8 cellular contexts compared by ENCODE assay signal in genomic region chrX:15471016-15471415, GRCh38. TPM values are rescaled to one million over a fixed set of nuclear protein-coding genes. Genes with fewer than 3 reads are reported as not detected.
DNase-seq lines count a peak whose midpoint lies in the region; ATAC-seq and TF ChIP-seq lines count a peak whose summit lies in the region.

No MANE protein-coding gene starts in this region.

- no peaks in the 10 kb centered on the region for H3K9me3 Mint-ChIP-seq in activated B cell treated with CpG ODN at 0.5 μM for 24 hours
- no peaks in the 10 kb centered on the region for H3K9me3 Mint-ChIP-seq in central memory CD8-positive, alpha-beta T cell

- CTCF ChIA-PET in activated B cell treated with CpG ODN at 0.5 μM for 24 hours (lab: Charles Lee), result no interaction called here

- intact Hi-C loops in activated B cell treated with CpG ODN at 0.5 μM for 24 hours (cut with micrococcal nuclease), result no loop called here

- no peaks in the 10 kb centered on the region for H3K36me3 ChIP-seq in GM06990 (ENCODE audit: control insufficient read depth, insufficient read depth, low read length)

- TF ChIP-seq CTCF in GM06990 (IDR thresholded peaks at IDR 0.05; ENCODE audit: insufficient read depth, low read length, poor library complexity, severe bottlenecking) (peak; percentile 84), HFF-Myc (IDR thresholded peaks at IDR 0.05; ENCODE audit: low read depth, low read length, missing control alignments) (peak; percentile 79), activated B cell treated with CpG ODN at 0.5 μM for 24 hours (IDR thresholded peaks at IDR 0.05) (no peak)

- H3K36me3 Mint-ChIP-seq in activated B cell treated with CpG ODN at 0.5 μM for 24 hours (ENCODE audit: low read depth), result no peaks in the 10 kb centered on the region
- no peaks in the 10 kb centered on the region for H3K36me3 Mint-ChIP-seq in central memory CD8-positive, alpha-beta T cell (ENCODE audit: insufficient read depth)

- ATAC-seq in activated B cell treated with CpG ODN at 0.5 μM for 24 hours (ENCODE audit: low read depth), result peak; percentile 56
- no peak for ATAC-seq in central memory CD8-positive, alpha-beta T cell (replicated peaks; ENCODE audit: extremely low read depth, poor library complexity, severe bottlenecking)
- no peak for ATAC-seq in GM21515 (IDR thresholded peaks at IDR 0.05; ENCODE audit: unreplicated experiment)

- POLR2A ChIA-PET in activated B cell treated with CpG ODN at 0.5 μM for 24 hours (lab: Charles Lee), result no interaction called here

- H3K4me3 ChIP-seq in GM06990 (replicated peaks; ENCODE audit: low read depth, low read length) (no peak overlapping the region), HFF-Myc (replicated peaks; ENCODE audit: low read depth, low read length) (no peak overlapping the region)

- peaks cover 1% of the 10 kb centered on the region for H3K4me1 Mint-ChIP-seq in activated B cell treated with CpG ODN at 0.5 μM for 24 hours
- no peaks in the 10 kb centered on the region for H3K4me1 Mint-ChIP-seq in central memory CD8-positive, alpha-beta T cell

- no peak overlapping the region for H3K4me3 Mint-ChIP-seq in activated B cell treated with CpG ODN at 0.5 μM for 24 hours
- H3K4me3 Mint-ChIP-seq in central memory CD8-positive, alpha-beta T cell, result no peak overlapping the region

- DNase-seq in GM06990 (ENCODE audit: extremely low read depth, insufficient read length) (no peak), HFF-Myc (ENCODE audit: extremely low read depth, low read depth) (no peak), NCI-H146 treated with DMSO at 0.1 percent for 48 hours (lab: John Stamatoyannopoulos, UW; ENCODE audit: unreplicated experiment) (peak; percentile 2), activated B cell treated with CpG ODN at 0.5 μM for 24 hours (no peak), kidney tubule cell (ENCODE audit: low spot score) (peak; percentile 75)
- DNase-seq in central memory CD8-positive, alpha-beta T cell (ENCODE audit: low spot score in 2 of 2), result peak; percentile 10 to 14
- DNase-seq in stimulated activated CD4-positive, alpha-beta T cell treated with anti-CD3 and anti-CD28 coated beads, TNF-alpha, amount 100 ng/mL, for 1 hour (ENCODE audit: low read depth in 3 of 3, low spot score in 1 of 3), result peak in 2 of 3 donors; percentile 2 to 17

- H3K27me3 ChIP-seq in GM06990 (replicated peaks; ENCODE audit: control insufficient read depth, insufficient read depth, low read length), result no peaks in the 10 kb centered on the region

- H3K27me3 Mint-ChIP-seq in activated B cell treated with CpG ODN at 0.5 μM for 24 hours, result no peaks in the 10 kb centered on the region
- peaks cover 10% of the 10 kb centered on the region for H3K27me3 Mint-ChIP-seq in central memory CD8-positive, alpha-beta T cell

- H3K27ac Mint-ChIP-seq in activated B cell treated with CpG ODN at 0.5 μM for 24 hours, result no peak overlapping the region
- H3K27ac Mint-ChIP-seq in central memory CD8-positive, alpha-beta T cell (ENCODE audit: low read depth), result no peak overlapping the region

RNA-seq across cellular contexts. Expression of gene PIR, which starts 22.1 kb away (rescaled TPM):
- 0.82 and 1.7 TPM in 2 replicates for total RNA-seq in activated B cell treated with CpG ODN at 0.5 μM for 24 hours

RNA-seq across cellular contexts. Expression of gene BMX, which starts 29.6 kb away (rescaled TPM):
- total RNA-seq in activated B cell treated with CpG ODN at 0.5 μM for 24 hours, result not detected in 2 replicates

Comparison
In these comparisons a context has a peak if more than half of its experiments do, and no peak if none do; other contexts are left out.
1. DNase-seq: peak in NCI-H146 treated with DMSO at 0.1 percent for 48 hours (single experiment), central memory CD8-positive, alpha-beta T cell (2 of 2), kidney tubule cell (single experiment) and stimulated activated CD4-positive, alpha-beta T cell treated with anti-CD3 and anti-CD28 coated beads, TNF-alpha, amount 100 ng/mL, for 1 hour (2 of 3); none in GM06990 (single experiment), HFF-Myc (single experiment) and activated B cell treated with CpG ODN at 0.5 μM for 24 hours (single experiment).